Comparison of ENCODE assay signal across 1 cellular context in genomic region chr19:12955996-12956395, GRCh38.
TF ChIP-seq lines count a peak whose summit lies in the region.

No MANE protein-coding gene starts in this region.

TF ChIP-seq in endothelial cell of umbilical vein, 7 proteins besides CTCF, POLR2A, EP300 and RAD21:
- TF ChIP-seq FOS (IDR thresholded peaks at IDR 0.05; ENCODE audit: borderline replicate concordance, insufficient read depth, low read length): no peak
- no peak for TF ChIP-seq JUN (IDR thresholded peaks at IDR 0.05; ENCODE audit: borderline replicate concordance, insufficient read depth, insufficient read length, low read depth)
- TF ChIP-seq EZH2 (IDR thresholded peaks at IDR 0.05; ENCODE audit: borderline replicate concordance, low read depth, low read length, severe bottlenecking): no peak
